In the genomic region with DNA sequence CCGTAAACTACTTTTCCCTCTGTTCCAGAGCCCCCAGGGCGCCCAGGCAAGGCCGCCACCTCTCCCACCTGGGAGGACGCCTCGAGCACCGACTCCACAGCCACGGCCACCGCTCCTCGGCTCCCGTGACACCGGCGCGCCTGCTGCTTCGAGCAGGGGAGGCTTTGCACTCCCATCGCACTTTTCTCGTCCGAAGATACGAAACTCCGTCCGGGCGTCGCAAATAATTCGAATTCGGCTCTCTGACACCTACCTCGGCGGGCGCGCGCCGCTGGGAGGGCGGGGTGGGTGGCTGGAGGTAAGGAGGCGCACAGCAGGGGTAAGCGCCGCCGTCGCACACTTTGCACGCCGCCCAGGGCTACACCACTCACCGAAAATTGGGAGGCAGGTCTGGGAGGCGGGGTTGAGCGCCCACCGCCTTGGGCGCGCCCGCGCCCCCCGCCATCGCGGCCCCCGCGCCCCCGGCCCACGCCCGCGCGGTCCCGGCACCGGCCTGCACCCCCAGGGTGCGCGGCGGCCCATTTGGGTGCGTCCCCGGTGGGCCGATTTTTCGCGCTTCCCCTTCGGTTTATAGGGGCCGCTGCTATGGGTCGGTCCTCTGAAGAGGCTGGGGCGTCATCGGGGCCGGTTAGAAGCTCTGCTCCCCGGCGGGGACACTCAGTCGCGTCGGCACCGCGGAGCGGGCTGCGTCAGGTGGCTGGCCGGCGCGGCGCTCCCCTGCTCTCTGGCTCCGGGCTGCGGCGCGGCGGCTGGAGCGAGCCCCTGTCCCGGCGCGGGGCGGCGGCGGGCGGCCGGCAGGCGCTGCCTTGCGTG, we compare ENCODE assay signal across 8 cellular contexts. TPM values are rescaled to one million over a fixed set of nuclear protein-coding genes. Genes with fewer than 3 reads are reported as not detected.
DNase-seq lines count a peak whose midpoint lies in the region; ATAC-seq and TF ChIP-seq lines count a peak whose summit lies in the region.

No MANE protein-coding gene starts in this region.

- peaks cover 18% of the 10 kb centered on the region for H3K79me2 ChIP-seq in KMS-11 (ENCODE audit: insufficient read depth, low read depth)

- H3K9ac ChIP-seq in KMS-11 (peak overlapping the region; percentile 67; the same call in 1 of the 2 replicates), SK-N-MC (ENCODE audit: insufficient read length) (peak overlapping the region; percentile 85)

- WGBS in tibial nerve, 2 donors = 60 to 69% methylated on average over 70 to 80 of the region's 101 CpGs

- no peaks in the 10 kb centered on the region for H3K9me3 Mint-ChIP-seq in osteocyte (ENCODE audit: unreplicated experiment)

- H4K20me1 ChIP-seq in KMS-11 (ENCODE audit: insufficient read depth) = peaks cover 7% of the 10 kb centered on the region; the same call in 1 of the 2 replicates

- H3K4me1 Mint-ChIP-seq in osteocyte (ENCODE audit: unreplicated experiment) = peaks cover 16% of the 10 kb centered on the region

- peak; percentile 80 to 94 for TF ChIP-seq POLR2A in tibial nerve (IDR thresholded peaks at IDR 0.05)

- H3K36me3 Mint-ChIP-seq in osteocyte (ENCODE audit: unreplicated experiment) = no peaks in the 10 kb centered on the region

- H3K27me3 Mint-ChIP-seq in osteocyte (ENCODE audit: unreplicated experiment) = no peaks in the 10 kb centered on the region

- H3K4me2 ChIP-seq in KMS-11 = peak overlapping the region; percentile 22

- DNase-seq in COR-L47 (lab: John Stamatoyannopoulos, UW) (peak; percentile 62), SK-N-MC (ENCODE audit: low read depth, low spot score) (no peak), head of caudate nucleus (peak in 38 of 42 donors; percentile 40 to 79 (median 63)), osteocyte (ENCODE audit: extremely low spot score, unreplicated experiment) (peak; percentile 90), tibial nerve (ENCODE audit: low spot score in 2 of 2) (peak; percentile 58 to 69)
- peak; percentile 84 for DNase-seq in activated naive CD4-positive, alpha-beta T cell treated with anti-CD3 and anti-CD28 coated beads, Interleukin-2, amount 50 U/mL, for 16 hours

- H3K27me3 ChIP-seq in KMS-11 (ENCODE audit: insufficient read depth, low read depth) (no peaks in the 10 kb centered on the region; the same call in 1 of the 2 replicates), tibial nerve (no peaks in the 10 kb centered on the region)

- H3K4me3 Mint-ChIP-seq in osteocyte (ENCODE audit: unreplicated experiment) = peak overlapping the region; percentile 71

- H3K4me1 ChIP-seq in KMS-11 (ENCODE audit: low read depth, poor library complexity, severe bottlenecking) (peaks cover 32% of the 10 kb centered on the region), tibial nerve (peaks cover 0 to 18% (median 8%) of the 10 kb centered on the region in 4 donors)

- TF ChIP-seq CTCF in KMS-11 (conservative IDR thresholded peaks at IDR 0.05; ENCODE audit: low read depth, low read length) = no peak
- no peak for TF ChIP-seq CTCF in osteocyte (IDR thresholded peaks at IDR 0.05)
- TF ChIP-seq CTCF in tibial nerve (IDR thresholded peaks at IDR 0.05) = peak in 1 of 5 experiments; percentile 27

- no peaks in the 10 kb centered on the region for H3K9me3 ChIP-seq in SK-N-MC (ENCODE audit: low read depth, low read length)
- no peaks in the 10 kb centered on the region for H3K9me3 ChIP-seq in tibial nerve

- H3K4me3 ChIP-seq in KMS-11 (IDR thresholded peaks at IDR 0.05; ENCODE audit: insufficient read depth, low read depth, low read length) = no peak overlapping the region
- H3K4me3 ChIP-seq in SK-N-MC = peak overlapping the region; percentile 86
- H3K4me3 ChIP-seq in tibial nerve = peak overlapping the region; percentile 57 to 91 (median 78)

- peak; percentile 42 for ATAC-seq in GM21526 (IDR thresholded peaks at IDR 0.05; ENCODE audit: low FRiP score, unreplicated experiment)

- TF ChIP-seq EP300 in tibial nerve (IDR thresholded peaks at IDR 0.05) = peak in 1 of 2 donors; percentile 86

- peak overlapping the region; percentile 42; the same call in 1 of the 2 replicates for H2AFZ ChIP-seq in KMS-11 (ENCODE audit: low read depth)

- H3K36me3 ChIP-seq in KMS-11 (ENCODE audit: insufficient read depth) (no peaks in the 10 kb centered on the region), SK-N-MC (ENCODE audit: insufficient read depth, low read length) (no peaks in the 10 kb centered on the region), tibial nerve (no peaks in the 10 kb centered on the region)

- intact Hi-C loops in head of caudate nucleus (cut with DNase I) = no loop called here

- peak overlapping the region; percentile 16; the same call in 1 of the 2 replicates for H3K27ac ChIP-seq in KMS-11
- H3K27ac ChIP-seq in SK-N-MC = no peak overlapping the region
- H3K27ac ChIP-seq in tibial nerve = peak overlapping the region; percentile 7 to 100 (median 69)

- H3K27ac Mint-ChIP-seq in osteocyte (ENCODE audit: unreplicated experiment) = peak overlapping the region; percentile 41

RNA-seq across cellular contexts. Expression of a gene that starts 36.2 kb away (rescaled TPM):
- total RNA-seq in osteocyte (1,150 and 1,173 TPM in 2 replicates), tibial nerve (100 to 1,000 TPM; 484 to 621 (median 524) TPM)

RNA-seq across cellular contexts. Expression of a gene that starts 38.0 kb away (rescaled TPM):
- total RNA-seq in osteocyte (1.5 and 2.0 TPM in 2 replicates), tibial nerve (under 1 TPM in 2 of 4 donors, not detected in 2; 0.42 to 0.59 TPM)
